ENCODE assay signal across 11 cellular contexts in genomic region chr4:184344435-184344834, GRCh38.
A peak's percentile ranks its signal among the peaks of the same experiment; 100 is the strongest.
DNase-seq lines count a peak whose midpoint lies in the region; ATAC-seq, FAIRE-seq and TF ChIP-seq lines count a peak whose summit lies in the region.
"Had no signal": no experiment of that assay in that cellular context is flagged by ENCODE, and none has a peak within 500 bp of the region (broad histone marks: within the 10 kb centered on the region; RNA-seq: fewer than 3 reads in every experiment).

No MANE protein-coding gene starts in this region.

- TF ChIP-seq RAD21 in K562 (CRISPR knock-in tag; conservative IDR thresholded peaks at IDR 0.05 in 1 of 2, IDR thresholded peaks at IDR 0.05 in 1 of 2), result no peak

- H3K9me1 ChIP-seq in K562 (ENCODE audit: control insufficient read depth, insufficient read depth, low read length), result no peaks in the 10 kb centered on the region

- DNase-seq in T-helper 1 cell, result no peak
- no peak for DNase-seq in MM.1S
- DNase-seq in K562 (ENCODE audit: extremely low read depth in 1 of 4, low spot score in 3 of 4), result no peak
- no peak for DNase-seq in gastrocnemius medialis
- no peak for DNase-seq in NCI-H345 (lab: John Stamatoyannopoulos, UW)
- no peak for DNase-seq in activated CD4-positive, CD25-positive, alpha-beta regulatory T cell (lab: John Stamatoyannopoulos, UW)

- in situ Hi-C loops in K562 (cut with MboI) (no loop called here), gastrocnemius medialis (cut with MboI; ENCODE audit: low sequenced_read_pairs in 4 of 4) (no loop called here)

- H3K79me2 ChIP-seq in MM.1S (ENCODE audit: low read length) (no peaks in the 10 kb centered on the region), K562 (ENCODE audit: control insufficient read depth, insufficient read depth, low read length) (no peaks in the 10 kb centered on the region)

- peak overlapping the region; percentile 6 for H3K27ac Mint-ChIP-seq in T-helper 1 cell treated with Interleukin-12 subunit alpha and Interleukin-12 subunit beta and Interleukin-4 antibody, amounts not matched to agents 30 μg/mL and 1 μg/mL, for 36 hours

- intact Hi-C loops in K562 (cut with micrococcal nuclease) (no loop called here), gastrocnemius medialis (cut with DNase I; ENCODE audit: low total_unique reads) (loop anchor here (1.0 to 10.0 kb wide), 5 partner anchors 193 to 1190 kb away; partner anchors contain the start of genes ANKRD37, LRP2BP, PDLIM3 and SLC25A4)

- peak overlapping the region; percentile 60; the same call in 1 of the 2 replicates for H3K4me3 ChIP-seq in MM.1S (ENCODE audit: low read length)
- H3K4me3 ChIP-seq in K562, result no peak overlapping the region
- no peak overlapping the region for H3K4me3 ChIP-seq in gastrocnemius medialis

- no peaks in the 10 kb centered on the region for H3K36me3 ChIP-seq in MM.1S (replicated peaks; ENCODE audit: insufficient read depth, low read length)
- H3K36me3 ChIP-seq in K562 (ENCODE audit: control insufficient read depth, insufficient read depth, low read length), result no peaks in the 10 kb centered on the region
- no peaks in the 10 kb centered on the region for H3K36me3 ChIP-seq in gastrocnemius medialis

- no peaks in the 10 kb centered on the region for H4K20me1 ChIP-seq in MM.1S (ENCODE audit: insufficient read depth, low read length)
- H4K20me1 ChIP-seq in K562 (replicated peaks; ENCODE audit: control insufficient read depth, insufficient read depth, low read length), result no peaks in the 10 kb centered on the region

- H3K4me1 ChIP-seq in MM.1S (ENCODE audit: low read length), result peaks cover 54% of the 10 kb centered on the region
- peaks cover 30 to 37% of the 10 kb centered on the region in 2 experiments for H3K4me1 ChIP-seq in K562 (replicated peaks in 1 of 2; ENCODE audit: control insufficient read depth in 2 of 2, insufficient read depth in 2 of 2, low read length in 2 of 2)
- H3K4me1 ChIP-seq in gastrocnemius medialis, result peaks cover 59 to 62% of the 10 kb centered on the region in 2 donors

- no peak for TF ChIP-seq EP300 in K562 (IDR thresholded peaks at IDR 0.05; ENCODE audit: low read length)

- TF ChIP-seq POLR2A in K562 (conservative IDR thresholded peaks at IDR 0.05) (no peak), gastrocnemius medialis (IDR thresholded peaks at IDR 0.05) (no peak)

- peak overlapping the region; percentile 84 for H3K4me3 Mint-ChIP-seq in T-helper 1 cell treated with Interleukin-12 subunit alpha and Interleukin-12 subunit beta and Interleukin-4 antibody, amounts not matched to agents 30 μg/mL and 1 μg/mL, for 36 hours

- no peaks in the 10 kb centered on the region for H3K27me3 ChIP-seq in MM.1S (replicated peaks; ENCODE audit: insufficient read depth, low read length)
- no peaks in the 10 kb centered on the region for H3K27me3 ChIP-seq in K562 (ENCODE audit: control insufficient read depth in 2 of 2, insufficient read depth in 2 of 2, low read length in 2 of 2)
- H3K27me3 ChIP-seq in gastrocnemius medialis, result no peaks in the 10 kb centered on the region

- ATAC-seq in K562 (no peak), gastrocnemius medialis (no peak), HG03354 (IDR thresholded peaks at IDR 0.05; ENCODE audit: poor library complexity, severe bottlenecking, unreplicated experiment) (no peak)

- peaks cover 53% of the 10 kb centered on the region for H3F3A ChIP-seq in MM.1S (ENCODE audit: insufficient read depth, low read length)

- no peaks in the 10 kb centered on the region for H3K27me3 Mint-ChIP-seq in T-helper 1 cell treated with Interleukin-12 subunit alpha and Interleukin-12 subunit beta and Interleukin-4 antibody, amounts not matched to agents 30 μg/mL and 1 μg/mL, for 36 hours (ENCODE audit: low read depth)

- H3K9ac ChIP-seq in MM.1S (ENCODE audit: low read length) (peak overlapping the region; percentile 68; the same call in 1 of the 2 replicates), K562 (ENCODE audit: insufficient read depth in 1 of 2, low read depth in 2 of 2, low read length in 2 of 2) (no peak overlapping the region)

- H3K4me2 ChIP-seq in MM.1S (ENCODE audit: low read depth, low read length), result peak overlapping the region; percentile 92
- no peak overlapping the region for H3K4me2 ChIP-seq in K562 (ENCODE audit: insufficient read depth, low read length)

- BruUV-seq in K562 (replicated peaks; lab: Mats Ljungman, UMichigan), result no TSS peak

- POLR2A ChIA-PET in K562 (lab: Yijun Ruan, JAX), result interaction anchor here (1.3 kb wide), 1 partner anchor 32 kb away, joined by 4 read pairs; no protein-coding TSS in a partner anchor

- CTCF ChIA-PET in K562 (lab: Yijun Ruan, JAX; ENCODE audit: low intra/inter-chr PET ratio), result no interaction called here

- no peaks in the 10 kb centered on the region for H3K36me3 Mint-ChIP-seq in T-helper 1 cell treated with Interleukin-12 subunit alpha and Interleukin-12 subunit beta and Interleukin-4 antibody, amounts not matched to agents 30 μg/mL and 1 μg/mL, for 36 hours (ENCODE audit: low read depth)

- TF ChIP-seq CTCF in MM.1S (IDR thresholded peaks at IDR 0.05; ENCODE audit: low read length) (no peak), K562 (IDR thresholded peaks at IDR 0.05 in 2 of 3, conservative IDR thresholded peaks at IDR 0.05 in 1 of 3; ENCODE audit: insufficient read depth in 2 of 3, low read depth in 1 of 3, low read length in 3 of 3) (no peak), gastrocnemius medialis (IDR thresholded peaks at IDR 0.05 in 4 of 5, conservative IDR thresholded peaks at IDR 0.05 in 1 of 5) (no peak)

- no peaks in the 10 kb centered on the region for H3K9me2 ChIP-seq in MM.1S (replicated peaks; ENCODE audit: insufficient read depth, low read length)

- no peaks in the 10 kb centered on the region for H3K9me3 Mint-ChIP-seq in T-helper 1 cell treated with Interleukin-12 subunit alpha and Interleukin-12 subunit beta and Interleukin-4 antibody, amounts not matched to agents 30 μg/mL and 1 μg/mL, for 36 hours

- H3K4me1 Mint-ChIP-seq in T-helper 1 cell treated with Interleukin-12 subunit alpha and Interleukin-12 subunit beta and Interleukin-4 antibody, amounts not matched to agents 30 μg/mL and 1 μg/mL, for 36 hours (ENCODE audit: low read depth), result peaks cover 24% of the 10 kb centered on the region

- H3K9me3 ChIP-seq in MM.1S (replicated peaks; ENCODE audit: insufficient read depth, low read length) (no peaks in the 10 kb centered on the region), K562 (replicated peaks; ENCODE audit: control insufficient read depth, insufficient read depth, low read depth, low read length) (no peaks in the 10 kb centered on the region), gastrocnemius medialis (no peaks in the 10 kb centered on the region)

- no peak for FAIRE-seq in K562 (lab: Jason Lieb, UNC)
- FAIRE-seq: endometrium, HTR-8/SVneo had no signal

- H2AFZ ChIP-seq in MM.1S (ENCODE audit: low read length) (peak overlapping the region; percentile 38), K562 (ENCODE audit: low read depth, low read length) (peak overlapping the region; percentile 97)

- H3K27ac ChIP-seq in MM.1S (ENCODE audit: low read length) (peak overlapping the region; percentile 86), K562 (ENCODE audit: extremely low read depth, low read depth, low read length) (no peak overlapping the region), gastrocnemius medialis (peak overlapping the region; percentile 91 to 97 (median 92))
- H3K27ac ChIP-seq: SK-N-MC had no signal

- 50% methylated on average over 4 of the region's 4 CpGs for WGBS in K562 (ENCODE audit: insufficient coverage, low coverage, missing lambda C conversion rate)

TF ChIP-seq in K562, 482 proteins besides CTCF, POLR2A, EP300 and RAD21 (continues in another document):
- no peak for TF ChIP-seq ELF1 (tag; IDR thresholded peaks at IDR 0.05)
- TF ChIP-seq ZNF140 (CRISPR knock-in tag; IDR thresholded peaks at IDR 0.05), result no peak
- 0 out of 2 replicates have a peak, but pooled peaks have one; percentile 16 for TF ChIP-seq GABPA (tag; conservative IDR thresholded peaks at IDR 0.05; ENCODE audit: low read depth)
- TF ChIP-seq MXD1 (CRISPR knock-in tag; IDR thresholded peaks at IDR 0.05; ENCODE audit: borderline replicate concordance, poor library complexity, severe bottlenecking), result no peak
- peak; percentile 76 for TF ChIP-seq SPI1 (IDR thresholded peaks at IDR 0.05; ENCODE audit: borderline replicate concordance, low read depth, low read length)
- TF ChIP-seq HNRNPH1 (optimal IDR thresholded peaks at IDR 0.05; ENCODE audit: low read depth, low read length), result no peak
- no peak for TF ChIP-seq IRF9 (tag; IDR thresholded peaks at IDR 0.05)
